8 cellular contexts compared by ENCODE assay signal in the genomic region with DNA sequence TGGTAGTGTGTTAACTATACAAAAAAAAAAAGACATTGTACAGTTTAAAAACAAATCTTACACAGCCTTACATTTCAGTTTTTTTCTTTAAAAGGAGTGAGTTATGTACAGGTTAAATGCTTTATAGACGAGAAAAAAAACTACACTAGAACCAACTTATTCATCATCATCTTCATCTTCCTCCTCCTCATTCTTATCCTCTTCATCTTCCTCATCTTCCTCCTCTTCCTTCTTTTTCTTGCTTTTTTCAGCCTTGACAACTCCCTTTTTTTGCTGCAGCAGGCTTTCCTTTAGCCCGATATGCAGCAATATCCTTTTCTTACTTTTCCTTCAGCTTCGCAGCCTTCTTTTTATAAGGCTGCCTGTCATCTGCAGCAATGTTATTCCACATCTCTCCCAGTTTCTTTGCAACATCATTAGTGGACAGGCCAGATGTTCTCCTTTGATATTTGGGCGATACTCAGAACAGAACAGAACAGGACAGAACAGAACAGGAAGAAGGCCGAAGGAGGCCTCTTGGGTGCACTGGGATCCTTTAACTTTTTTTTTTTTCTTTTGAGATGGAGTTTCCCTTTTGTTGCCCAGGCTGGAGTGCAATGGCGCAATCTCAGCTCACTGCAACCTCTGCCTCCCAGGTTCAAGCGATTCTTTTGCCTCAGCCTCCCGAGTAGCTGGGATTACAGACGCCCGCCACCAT. TPM values are rescaled to one million over a fixed set of nuclear protein-coding genes. Genes with fewer than 3 reads are reported as not detected.
DNase-seq lines count a peak whose midpoint lies in the region; ATAC-seq and TF ChIP-seq lines count a peak whose summit lies in the region.
"Not testable (repeated sequence)": the region's sequence is repeated elsewhere in the genome, so short reads cannot be mapped to it uniquely, and the experiment has no call there.

No MANE protein-coding gene starts in this region.

- 73 to 76% (median 75%) methylated on average over 10 of the region's 10 CpGs for WGBS in adrenal gland, 4 donors
- WGBS in gastroesophageal sphincter (ENCODE audit: low coverage in 1 of 2), 2 donors: 67 to 76% methylated on average over 8 to 10 of the region's 10 CpGs

- not testable (repeated sequence) for H3K9me3 ChIP-seq in Panc1 (ENCODE audit: control insufficient read depth, insufficient read depth, low read depth, low read length); adrenal gland (replicated peaks in 1 of 3); gastroesophageal sphincter

- not testable (repeated sequence) for H3K4me3 ChIP-seq in Panc1 (ENCODE audit: low read depth in 2 of 2, low read length in 2 of 2); adrenal gland; gastroesophageal sphincter; skin epidermis

- H3K4me1 ChIP-seq in Panc1 (ENCODE audit: control insufficient read depth, insufficient read depth, low read length): peaks cover 23% of the 10 kb centered on the region
- H3K4me1 ChIP-seq in adrenal gland (replicated peaks in 1 of 2): peaks cover 51 to 75% of the 10 kb centered on the region in 2 donors
- H3K4me1 ChIP-seq in gastroesophageal sphincter: peaks cover 2 to 88% (median 29%) of the 10 kb centered on the region in 3 donors

- CTCF ChIA-PET in Panc1 (lab: Charles Lee): not testable (repeated sequence)

- in situ Hi-C loops in Panc1 (cut with HindIII; ENCODE audit: low pct_unique_long_range_greater_than_20kb, low sequenced_read_pairs): not testable (repeated sequence)

- not testable (repeated sequence) for ATAC-seq in Panc1
- peak; percentile 40 for ATAC-seq in gastroesophageal sphincter

- not testable (repeated sequence) for H3K27me3 ChIP-seq in Panc1 (ENCODE audit: control insufficient read depth, insufficient read depth, low read length); adrenal gland; gastroesophageal sphincter

- intact Hi-C loops in Panc1 (cut with micrococcal nuclease; ENCODE audit: unreplicated experiment); adrenal gland (cut with DNase I): not testable (repeated sequence)

- not testable (repeated sequence) for TF ChIP-seq POLR2A in adrenal gland (IDR thresholded peaks at IDR 0.05); gastroesophageal sphincter (IDR thresholded peaks at IDR 0.05)

- TSS peak; percentile 28 for BruUV-seq in Panc1 (replicated peaks; lab: Mats Ljungman, UMichigan)

- H3K27me3 Mint-ChIP-seq in immature natural killer cell (ENCODE audit: low read depth in 3 of 3): peaks cover 27 to 37% (median 30%) of the 10 kb centered on the region in 3 donors
- H3K27me3 Mint-ChIP-seq in nephron (ENCODE audit: low read depth); type B pancreatic cell: not testable (repeated sequence)

- H3K36me3 Mint-ChIP-seq in immature natural killer cell: peaks cover 11 to 17% (median 11%) of the 10 kb centered on the region in 3 donors
- H3K36me3 Mint-ChIP-seq in nephron (ENCODE audit: low read depth): not testable (repeated sequence)
- H3K36me3 Mint-ChIP-seq in type B pancreatic cell: peaks cover 17% of the 10 kb centered on the region

- H3K4me1 Mint-ChIP-seq in immature natural killer cell (peaks cover 0 to 57% of the 10 kb centered on the region in 2 donors), nephron (peaks cover 44% of the 10 kb centered on the region), type B pancreatic cell (ENCODE audit: unreplicated experiment) (peaks cover 30% of the 10 kb centered on the region)

- peak overlapping the region in 5 of 6 donors; percentile 98 to 100 (median 99) for H3K27ac Mint-ChIP-seq in immature natural killer cell
- peak overlapping the region in 2 of 3 experiments; percentile 19 to 29 for H3K27ac Mint-ChIP-seq in nephron
- peak overlapping the region; percentile 6 for H3K27ac Mint-ChIP-seq in type B pancreatic cell

- H3K27ac ChIP-seq in C4-2B: peak overlapping the region; percentile 92
- not testable (repeated sequence) for H3K27ac ChIP-seq in Panc1 (ENCODE audit: low read length)
- peak overlapping the region in 3 of 5 donors; percentile 53 to 76 (median 62) for H3K27ac ChIP-seq in adrenal gland
- H3K27ac ChIP-seq in gastroesophageal sphincter: peak overlapping the region in 3 of 4 donors; percentile 3 to 76 (median 70)
- H3K27ac ChIP-seq in skin epidermis: peak overlapping the region in 11 of 21 experiments; percentile 17 to 88 (median 75)

- not testable (repeated sequence) for TF ChIP-seq CTCF in C4-2B (conservative IDR thresholded peaks at IDR 0.05); Panc1 (IDR thresholded peaks at IDR 0.05); adrenal gland (IDR thresholded peaks at IDR 0.05); gastroesophageal sphincter (IDR thresholded peaks at IDR 0.05); nephron (IDR thresholded peaks at IDR 0.05; ENCODE audit: unreplicated experiment in 3 of 3); type B pancreatic cell (conservative IDR thresholded peaks at IDR 0.05)

- POLR2A ChIA-PET in Panc1 (lab: Charles Lee): not testable (repeated sequence)

- H3K9me3 Mint-ChIP-seq in immature natural killer cell, nephron, type B pancreatic cell: not testable (repeated sequence)

- TF ChIP-seq EP300 in gastroesophageal sphincter (IDR thresholded peaks at IDR 0.05): not testable (repeated sequence)

- DNase-seq in Panc1 (ENCODE audit: low read depth, low spot score); adrenal gland; immature natural killer cell; type B pancreatic cell (ENCODE audit: extremely low spot score, unreplicated experiment): not testable (repeated sequence)

- peak overlapping the region; percentile 68 to 78 (median 74) for H3K4me3 Mint-ChIP-seq in immature natural killer cell
- H3K4me3 Mint-ChIP-seq in nephron, type B pancreatic cell: not testable (repeated sequence)

- H3K36me3 ChIP-seq in Panc1 (ENCODE audit: control insufficient read depth, insufficient read depth, low read length); adrenal gland (replicated peaks in 1 of 2): not testable (repeated sequence)
- peaks cover 0 to 21% of the 10 kb centered on the region in 2 donors for H3K36me3 ChIP-seq in gastroesophageal sphincter

RNA-seq across cellular contexts. Expression of gene ABHD2, which starts 47.3 kb away (rescaled TPM):
- total RNA-seq in Panc1 (2021; ENCODE audit: unreplicated experiment): 95.0 TPM
- 41.2 TPM for polyA plus RNA-seq in Panc1 (2012; ENCODE audit: insufficient read length)
- 100 to 1,000 TPM; 116 to 316 (median 173) TPM for total RNA-seq in adrenal gland
- polyA plus RNA-seq in adrenal gland: 10 to 100 TPM in 1 of 3 donors, 1 to 10 TPM in 2; 5.6 to 71.0 (median 9.7) TPM
- 100 to 1,000 TPM in 1 of 4 donors, 10 to 100 TPM in 3; 54.6 to 108 (median 75.9) TPM for total RNA-seq in gastroesophageal sphincter
- polyA plus RNA-seq in immature natural killer cell: 10 to 100 TPM; 26.9 to 70.6 (median 33.1) TPM
- total RNA-seq in type B pancreatic cell (ENCODE audit: low replicate concordance): 55.4 and 63.9 TPM in 2 replicates

Comparison
In these comparisons a context has a peak if more than half of its experiments do, and no peak if none do; other contexts are left out.
1. H3K27ac Mint-ChIP-seq: peak in every context shown above with its lines; median percentile 99 in immature natural killer cell; 24 in nephron; 6 in type B pancreatic cell.